21 cellular contexts compared by ENCODE assay signal in the genomic region with DNA sequence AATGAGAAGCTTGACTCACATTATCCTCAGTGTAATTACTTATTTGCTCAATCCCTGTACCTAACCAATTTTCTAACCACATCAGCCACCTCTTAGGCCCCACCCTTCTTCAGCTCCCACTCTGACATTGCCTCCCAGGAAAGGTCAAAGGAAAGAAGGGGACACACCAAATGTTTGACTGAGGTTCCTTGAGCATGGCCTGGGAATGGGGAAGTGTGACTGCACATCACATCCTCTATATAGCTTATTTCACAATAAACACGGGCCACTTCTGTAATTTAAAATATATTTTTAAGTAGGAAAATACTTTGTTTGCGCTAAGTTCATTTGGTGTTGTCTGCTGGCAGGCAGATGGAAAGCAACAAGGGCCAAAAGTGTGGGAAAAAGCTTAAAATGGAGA. TPM values are rescaled to one million over a fixed set of nuclear protein-coding genes. Genes with fewer than 3 reads are reported as not detected.
A peak's percentile ranks its signal among the peaks of the same experiment; 100 is the strongest.
DNase-seq lines count a peak whose midpoint lies in the region; TF ChIP-seq lines count a peak whose summit lies in the region.
"Had no signal": no experiment of that assay in that cellular context is flagged by ENCODE, and none has a peak within 500 bp of the region (broad histone marks: within the 10 kb centered on the region; RNA-seq: fewer than 3 reads in every experiment).

No MANE protein-coding gene starts in this region.

- H3K27me3 Mint-ChIP-seq in nephron (ENCODE audit: low read depth) (peaks cover 64% of the 10 kb centered on the region), progenitor cell of endocrine pancreas (peaks cover 77% of the 10 kb centered on the region)

- no peak for TF ChIP-seq CTCF in nephron (IDR thresholded peaks at IDR 0.05; ENCODE audit: unreplicated experiment in 3 of 3)
- no peak for TF ChIP-seq CTCF in spleen (IDR thresholded peaks at IDR 0.05 in 8 of 11, conservative IDR thresholded peaks at IDR 0.05 in 3 of 11)
- no peak for TF ChIP-seq CTCF in progenitor cell of endocrine pancreas (IDR thresholded peaks at IDR 0.05; ENCODE audit: unreplicated experiment)

- WGBS in spleen, 5 donors = 41 to 58% (median 52%) methylated on average over 2 of the region's 2 CpGs

- H3K9me3 ChIP-seq in spleen = no peaks in the 10 kb centered on the region
- H3K9me3 ChIP-seq: BE2C had no signal

- TF ChIP-seq POLR2A in spleen (IDR thresholded peaks at IDR 0.05) = no peak

- H3K4me3 ChIP-seq in spleen = no peak overlapping the region
- H3K4me3 ChIP-seq: GM23248 had no signal

- peaks cover 14% of the 10 kb centered on the region for H3K4me1 Mint-ChIP-seq in nephron
- peaks cover 2% of the 10 kb centered on the region for H3K4me1 Mint-ChIP-seq in progenitor cell of endocrine pancreas (ENCODE audit: low read depth)

- in situ Hi-C loops in KBM-7 (cut with MboI; ENCODE audit: low pct_unique_long_range_greater_than_20kb, low sequenced_read_pairs) = loop anchor here (25.0 kb wide), 1 partner anchor 169 kb away; no protein-coding TSS in a partner anchor

- H3K9me3 Mint-ChIP-seq in nephron = peaks cover 7% of the 10 kb centered on the region
- H3K9me3 Mint-ChIP-seq in progenitor cell of endocrine pancreas (ENCODE audit: low read depth) = no peaks in the 10 kb centered on the region
- H3K9me3 Mint-ChIP-seq: CD8-positive, alpha-beta memory T cell had no signal

- H3K4me1 ChIP-seq in spleen = peaks cover 3 to 17% (median 16%) of the 10 kb centered on the region in 6 donors
- H3K4me1 ChIP-seq: BE2C had no signal

- peak overlapping the region in 2 of 3 experiments; percentile 16 to 17 for H3K4me3 Mint-ChIP-seq in nephron
- H3K4me3 Mint-ChIP-seq in progenitor cell of endocrine pancreas (ENCODE audit: low read depth) = no peak overlapping the region
- H3K4me3 Mint-ChIP-seq: CD8-positive, alpha-beta memory T cell; T-helper 17 cell had no signal

- no peaks in the 10 kb centered on the region for H3K36me3 Mint-ChIP-seq in nephron (ENCODE audit: low read depth)
- no peaks in the 10 kb centered on the region for H3K36me3 Mint-ChIP-seq in progenitor cell of endocrine pancreas (ENCODE audit: insufficient read depth)
- H3K36me3 Mint-ChIP-seq: CD8-positive, alpha-beta memory T cell had no signal

- DNase-seq in KBM-7 (peak; percentile 23), NCI-H146 (lab: John Stamatoyannopoulos, UW) (peak; percentile 49), SKM-1 (lab: John Stamatoyannopoulos, UW; ENCODE audit: unreplicated experiment) (peak; percentile 77), spleen (no peak), NCI-H1092 (lab: John Stamatoyannopoulos, UW) (no peak), GM19240 (ENCODE audit: insufficient read length, low spot score) (no peak), progenitor cell of endocrine pancreas (ENCODE audit: low spot score, unreplicated experiment) (no peak)
- DNase-seq: BE2C; CD8-positive, alpha-beta memory T cell; DMS79 treated with DMSO at 0.1 percent for 48 hours; GM23248; KG1; NCI-H2029; NCI-H2171; NCI-H446; NCI-H82; Right ventricle myocardium superior; T-helper 17 cell had no signal

- no peaks in the 10 kb centered on the region for H3K36me3 ChIP-seq in spleen
- H3K36me3 ChIP-seq: BE2C had no signal

- H3K27ac Mint-ChIP-seq in nephron = no peak overlapping the region
- H3K27ac Mint-ChIP-seq in progenitor cell of endocrine pancreas = no peak overlapping the region
- H3K27ac Mint-ChIP-seq: CD8-positive, alpha-beta memory T cell; T-helper 17 cell had no signal

- peaks cover 0 to 54% (median 27%) of the 10 kb centered on the region in 7 donors for H3K27me3 ChIP-seq in spleen (replicated peaks in 1 of 7)

- peak overlapping the region in 3 of 8 donors; percentile 15 to 50 (median 19) for H3K27ac ChIP-seq in spleen
- H3K27ac ChIP-seq: GM23248 had no signal

- intact Hi-C loops in spleen (cut with DNase I; ENCODE audit: low total_unique reads) = loop anchor here (10.0 kb wide), 1 partner anchor 151 kb away; no protein-coding TSS in a partner anchor

RNA-seq across cellular contexts. Expression of a gene that starts 3.0 kb away (rescaled TPM):
- total RNA-seq in spleen = not detected
- under 1 TPM in 2 of 3 donors, not detected in 1; 0.14 to 0.39 TPM for polyA plus RNA-seq in spleen
- not detected in 2 replicates for total RNA-seq in progenitor cell of endocrine pancreas
- total RNA-seq: CD8-positive, alpha-beta memory T cell; G401; GM23248; M059J; Right ventricle myocardium superior; T-helper 17 cell had no signal
- polyA plus RNA-seq: CD8-positive, alpha-beta memory T cell; GM23248 had no signal

RNA-seq across cellular contexts. Expression of a gene that starts 25.4 kb away (rescaled TPM):
- total RNA-seq in spleen (1 to 10 TPM; 3.3 to 7.1 (median 4.2) TPM), progenitor cell of endocrine pancreas (1.1 and 1.3 TPM in 2 replicates)
- polyA plus RNA-seq in spleen = 1 to 10 TPM in 1 of 3 donors, under 1 TPM in 2; 0.47 to 1.8 (median 0.50) TPM
- total RNA-seq: GM23248 had no signal
- polyA plus RNA-seq: GM23248 had no signal

RNA-seq across cellular contexts. Expression of a gene that starts 26.9 kb away (rescaled TPM):
- 1 to 10 TPM in 5 of 7 donors, under 1 TPM in 1, not detected in 1; 0.64 to 4.8 (median 2.8) TPM for total RNA-seq in spleen
- 1 to 10 TPM; 1.4 to 3.3 (median 2.0) TPM for polyA plus RNA-seq in spleen
- not detected in 2 replicates for total RNA-seq in progenitor cell of endocrine pancreas
- total RNA-seq: CD8-positive, alpha-beta memory T cell; GM23248; M059J had no signal
- polyA plus RNA-seq: CD8-positive, alpha-beta memory T cell; GM23248 had no signal

RNA-seq across cellular contexts. Expression of a gene that starts 42.2 kb away (rescaled TPM):
- total RNA-seq in spleen (under 1 TPM in 2 of 7 donors, not detected in 5; 0.60 to 0.76 TPM), progenitor cell of endocrine pancreas (not detected in 2 replicates)
- under 1 TPM in 2 of 3 donors, not detected in 1; 0.05 to 0.11 TPM for polyA plus RNA-seq in spleen
- total RNA-seq: CD8-positive, alpha-beta memory T cell; GM23248; M059J; Right ventricle myocardium superior had no signal
- polyA plus RNA-seq: CD8-positive, alpha-beta memory T cell; GM23248 had no signal

Comparison
In these comparisons a context has a peak if more than half of its experiments do, and no peak if none do; other contexts are left out.
1. DNase-seq: peak in KBM-7 (single experiment), NCI-H146 (single experiment) and SKM-1 (single experiment); none in spleen (single experiment), NCI-H1092 (single experiment), GM19240 (single experiment) and progenitor cell of endocrine pancreas (single experiment).